ENCODE assay signal across 1 cellular context in the genomic region with DNA sequence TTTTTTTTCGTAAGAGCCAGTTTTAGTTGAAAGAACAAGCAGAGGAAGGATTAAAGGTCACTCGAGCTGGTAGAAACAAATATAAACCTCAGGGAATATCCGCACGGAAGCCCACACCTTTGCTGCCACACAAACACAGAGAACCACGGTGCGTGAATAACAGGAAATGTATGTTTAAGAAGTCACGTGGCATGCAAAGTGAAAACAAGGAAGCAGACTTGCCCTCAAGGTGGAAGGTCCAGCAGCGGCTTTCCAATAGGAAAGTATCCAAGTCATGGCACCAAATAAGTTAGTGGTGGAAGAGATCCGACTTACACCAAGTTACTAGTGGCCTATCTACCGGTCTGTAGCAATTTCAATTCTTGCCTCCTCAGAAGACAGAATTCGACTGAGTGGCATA.
TF ChIP-seq lines count a peak whose summit lies in the region.

No MANE protein-coding gene starts in this region.

TF ChIP-seq in HepG2, 621 proteins besides CTCF, POLR2A, EP300 and RAD21 (continued from another document and continues in another):
- TF ChIP-seq MAFG (CRISPR knock-in tag; IDR thresholded peaks at IDR 0.05) (no peak), JDP2 (CRISPR knock-in tag; IDR thresholded peaks at IDR 0.05; ENCODE audit: borderline replicate concordance) (no peak), ZNF34 (CRISPR knock-in tag; IDR thresholded peaks at IDR 0.05; ENCODE audit: borderline replicate concordance) (no peak), BRD4 (CRISPR knock-in tag; IDR thresholded peaks at IDR 0.05) (no peak), NONO (IDR thresholded peaks at IDR 0.05) (no peak), NONO (CRISPR knock-in tag; conservative IDR thresholded peaks at IDR 0.05) (no peak), ZNF777 (CRISPR knock-in tag; IDR thresholded peaks at IDR 0.05) (no peak), ZMYM4 (CRISPR knock-in tag; IDR thresholded peaks at IDR 0.05) (peak; percentile 55; the same call in 1 of the 2 replicates), ZNF589 (CRISPR knock-in tag; conservative IDR thresholded peaks at IDR 0.05) (no peak), ATRX (CRISPR knock-in tag; IDR thresholded peaks at IDR 0.05; ENCODE audit: borderline replicate concordance) (no peak), U2AF1 (optimal IDR thresholded peaks at IDR 0.05; ENCODE audit: low read depth, low read length) (no peak), ZNF44 (CRISPR knock-in tag; IDR thresholded peaks at IDR 0.05) (no peak), ZBTB3 (CRISPR knock-in tag; IDR thresholded peaks at IDR 0.05; ENCODE audit: borderline replicate concordance, low read depth) (no peak), ARNTL (CRISPR knock-in tag; IDR thresholded peaks at IDR 0.05) (peak; percentile 66; the same call in 1 of the 2 replicates), NR2C2 (CRISPR knock-in tag; IDR thresholded peaks at IDR 0.05; ENCODE audit: borderline replicate concordance) (no peak; the same call in 1 of the 2 replicates), HNRNPK (IDR thresholded peaks at IDR 0.05; ENCODE audit: low read depth, low read length, poor library complexity, severe bottlenecking) (no peak), RNF2 (conservative IDR thresholded peaks at IDR 0.05; ENCODE audit: low read depth) (no peak), ZNF780A (CRISPR knock-in tag; IDR thresholded peaks at IDR 0.05) (no peak), CENPX (CRISPR knock-in tag; IDR thresholded peaks at IDR 0.05) (no peak), ZNF616 (CRISPR knock-in tag; IDR thresholded peaks at IDR 0.05; ENCODE audit: low read depth) (no peak), ZC3H4 (CRISPR knock-in tag; IDR thresholded peaks at IDR 0.05; ENCODE audit: borderline replicate concordance) (no peak), SRY (CRISPR knock-in tag; IDR thresholded peaks at IDR 0.05) (no peak), HNRNPL (IDR thresholded peaks at IDR 0.05; ENCODE audit: low read depth, low read length) (no peak), ZNF572 (CRISPR knock-in tag; IDR thresholded peaks at IDR 0.05) (no peak), NR2F2 (IDR thresholded peaks at IDR 0.05; ENCODE audit: borderline replicate concordance, low read depth) (no peak), CREM (IDR thresholded peaks at IDR 0.05) (no peak), CREM (CRISPR knock-in tag; IDR thresholded peaks at IDR 0.05) (no peak), KLF15 (CRISPR knock-in tag; IDR thresholded peaks at IDR 0.05; ENCODE audit: borderline replicate concordance) (no peak), ZNF232 (CRISPR knock-in tag; IDR thresholded peaks at IDR 0.05; ENCODE audit: borderline replicate concordance) (no peak), ZSCAN31 (CRISPR knock-in tag; IDR thresholded peaks at IDR 0.05; ENCODE audit: low read depth) (no peak), ZNF644 (CRISPR knock-in tag; IDR thresholded peaks at IDR 0.05; ENCODE audit: low read depth) (0 out of 2 replicates have a peak, but pooled peaks have one; percentile 45), HOXA3 (CRISPR knock-in tag; IDR thresholded peaks at IDR 0.05) (no peak), EHMT2 (IDR thresholded peaks at IDR 0.05; ENCODE audit: borderline replicate concordance, low read depth, low read length) (0 out of 2 replicates have a peak, but pooled peaks have one; percentile 57), PAF1 (CRISPR knock-in tag; IDR thresholded peaks at IDR 0.05) (no peak), ZNF17 (CRISPR knock-in tag; IDR thresholded peaks at IDR 0.05) (no peak), JUNB (CRISPR knock-in tag; IDR thresholded peaks at IDR 0.05; ENCODE audit: borderline replicate concordance) (no peak), SIN3B (IDR thresholded peaks at IDR 0.05; ENCODE audit: low read length) (no peak), AHR (CRISPR knock-in tag; IDR thresholded peaks at IDR 0.05) (no peak)
- TF ChIP-seq, protein P1, sequence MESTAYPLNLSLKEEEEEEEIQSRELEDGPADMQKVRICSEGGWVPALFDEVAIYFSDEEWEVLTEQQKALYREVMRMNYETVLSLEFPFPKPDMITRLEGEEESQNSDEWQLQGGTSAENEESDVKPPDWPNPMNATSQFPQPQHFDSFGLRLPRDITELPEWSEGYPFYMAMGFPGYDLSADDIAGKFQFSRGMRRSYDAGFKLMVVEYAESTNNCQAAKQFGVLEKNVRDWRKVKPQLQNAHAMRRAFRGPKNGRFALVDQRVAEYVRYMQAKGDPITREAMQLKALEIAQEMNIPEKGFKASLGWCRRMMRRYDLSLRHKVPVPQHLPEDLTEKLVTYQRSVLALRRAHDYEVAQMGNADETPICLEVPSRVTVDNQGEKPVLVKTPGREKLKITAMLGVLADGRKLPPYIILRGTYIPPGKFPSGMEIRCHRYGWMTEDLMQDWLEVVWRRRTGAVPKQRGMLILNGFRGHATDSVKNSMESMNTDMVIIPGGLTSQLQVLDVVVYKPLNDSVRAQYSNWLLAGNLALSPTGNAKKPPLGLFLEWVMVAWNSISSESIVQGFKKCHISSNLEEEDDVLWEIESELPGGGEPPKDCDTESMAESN (CRISPR knock-in tag; conservative IDR thresholded peaks at IDR 0.05) = 0 out of 2 replicates have a peak, but pooled peaks have one; percentile 45
- TF ChIP-seq, protein P2, sequence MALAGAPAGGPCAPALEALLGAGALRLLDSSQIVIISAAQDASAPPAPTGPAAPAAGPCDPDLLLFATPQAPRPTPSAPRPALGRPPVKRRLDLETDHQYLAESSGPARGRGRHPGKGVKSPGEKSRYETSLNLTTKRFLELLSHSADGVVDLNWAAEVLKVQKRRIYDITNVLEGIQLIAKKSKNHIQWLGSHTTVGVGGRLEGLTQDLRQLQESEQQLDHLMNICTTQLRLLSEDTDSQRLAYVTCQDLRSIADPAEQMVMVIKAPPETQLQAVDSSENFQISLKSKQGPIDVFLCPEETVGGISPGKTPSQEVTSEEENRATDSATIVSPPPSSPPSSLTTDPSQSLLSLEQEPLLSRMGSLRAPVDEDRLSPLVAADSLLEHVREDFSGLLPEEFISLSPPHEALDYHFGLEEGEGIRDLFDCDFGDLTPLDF (CRISPR knock-in tag; IDR thresholded peaks at IDR 0.05) = no peak
- TF ChIP-seq, protein P3, sequence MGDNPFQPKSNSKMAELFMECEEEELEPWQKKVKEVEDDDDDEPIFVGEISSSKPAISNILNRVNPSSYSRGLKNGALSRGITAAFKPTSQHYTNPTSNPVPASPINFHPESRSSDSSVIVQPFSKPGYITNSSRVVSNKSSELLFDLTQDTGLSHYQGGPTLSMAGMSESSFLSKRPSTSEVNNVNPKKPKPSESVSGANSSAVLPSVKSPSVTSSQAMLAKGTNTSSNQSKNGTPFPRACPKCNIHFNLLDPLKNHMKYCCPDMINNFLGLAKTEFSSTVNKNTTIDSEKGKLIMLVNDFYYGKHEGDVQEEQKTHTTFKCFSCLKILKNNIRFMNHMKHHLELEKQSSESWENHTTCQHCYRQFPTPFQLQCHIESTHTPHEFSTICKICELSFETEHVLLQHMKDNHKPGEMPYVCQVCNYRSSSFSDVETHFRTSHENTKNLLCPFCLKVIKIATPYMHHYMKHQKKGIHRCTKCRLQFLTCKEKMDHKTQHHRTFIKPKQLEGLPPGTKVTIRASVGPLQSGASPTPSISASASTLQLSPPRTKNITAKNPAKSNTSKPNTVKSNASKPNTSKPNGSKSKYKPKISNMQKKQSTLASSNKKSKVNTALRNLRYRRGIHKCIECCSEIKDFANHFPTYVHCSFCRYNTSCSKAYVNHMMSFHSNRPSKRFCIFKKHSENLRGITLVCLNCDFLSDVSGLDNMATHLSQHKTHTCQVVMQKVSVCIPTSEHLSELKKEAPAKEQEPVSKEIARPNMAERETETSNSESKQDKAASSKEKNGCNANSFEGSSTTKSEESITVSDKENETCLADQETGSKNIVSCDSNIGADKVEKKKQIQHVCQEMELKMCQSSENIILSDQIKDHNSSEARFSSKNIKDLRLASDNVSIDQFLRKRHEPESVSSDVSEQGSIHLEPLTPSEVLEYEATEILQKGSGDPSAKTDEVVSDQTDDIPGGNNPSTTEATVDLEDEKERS (CRISPR knock-in tag; IDR thresholded peaks at IDR 0.05) = no peak
- TF ChIP-seq, protein P4, sequence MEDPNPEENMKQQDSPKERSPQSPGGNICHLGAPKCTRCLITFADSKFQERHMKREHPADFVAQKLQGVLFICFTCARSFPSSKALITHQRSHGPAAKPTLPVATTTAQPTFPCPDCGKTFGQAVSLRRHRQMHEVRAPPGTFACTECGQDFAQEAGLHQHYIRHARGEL (CRISPR knock-in tag; IDR thresholded peaks at IDR 0.05) = no peak
- TF ChIP-seq, protein P5, sequence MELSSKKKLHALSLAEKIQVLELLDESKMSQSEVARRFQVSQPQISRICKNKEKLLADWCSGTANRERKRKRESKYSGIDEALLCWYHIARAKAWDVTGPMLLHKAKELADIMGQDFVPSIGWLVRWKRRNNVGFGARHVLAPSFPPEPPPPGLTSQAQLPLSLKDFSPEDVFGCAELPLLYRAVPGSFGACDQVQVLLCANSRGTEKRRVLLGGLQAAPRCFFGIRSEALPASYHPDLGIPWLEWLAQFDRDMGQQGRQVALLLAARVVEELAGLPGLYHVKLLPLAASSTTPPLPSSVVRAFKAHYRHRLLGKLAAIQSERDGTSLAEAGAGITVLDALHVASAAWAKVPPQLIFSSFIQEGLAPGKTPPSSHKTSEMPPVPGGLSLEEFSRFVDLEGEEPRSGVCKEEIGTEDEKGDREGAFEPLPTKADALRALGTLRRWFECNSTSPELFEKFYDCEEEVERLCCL (CRISPR knock-in tag; IDR thresholded peaks at IDR 0.05; ENCODE audit: borderline replicate concordance) = no peak
- TF ChIP-seq, protein P6, sequence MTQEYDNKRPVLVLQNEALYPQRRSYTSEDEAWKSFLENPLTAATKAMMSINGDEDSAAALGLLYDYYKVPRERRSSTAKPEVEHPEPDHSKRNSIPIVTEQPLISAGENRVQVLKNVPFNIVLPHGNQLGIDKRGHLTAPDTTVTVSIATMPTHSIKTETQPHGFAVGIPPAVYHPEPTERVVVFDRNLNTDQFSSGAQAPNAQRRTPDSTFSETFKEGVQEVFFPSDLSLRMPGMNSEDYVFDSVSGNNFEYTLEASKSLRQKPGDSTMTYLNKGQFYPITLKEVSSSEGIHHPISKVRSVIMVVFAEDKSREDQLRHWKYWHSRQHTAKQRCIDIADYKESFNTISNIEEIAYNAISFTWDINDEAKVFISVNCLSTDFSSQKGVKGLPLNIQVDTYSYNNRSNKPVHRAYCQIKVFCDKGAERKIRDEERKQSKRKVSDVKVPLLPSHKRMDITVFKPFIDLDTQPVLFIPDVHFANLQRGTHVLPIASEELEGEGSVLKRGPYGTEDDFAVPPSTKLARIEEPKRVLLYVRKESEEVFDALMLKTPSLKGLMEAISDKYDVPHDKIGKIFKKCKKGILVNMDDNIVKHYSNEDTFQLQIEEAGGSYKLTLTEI (CRISPR knock-in tag; conservative IDR thresholded peaks at IDR 0.05) = no peak
- TF ChIP-seq, protein P7, sequence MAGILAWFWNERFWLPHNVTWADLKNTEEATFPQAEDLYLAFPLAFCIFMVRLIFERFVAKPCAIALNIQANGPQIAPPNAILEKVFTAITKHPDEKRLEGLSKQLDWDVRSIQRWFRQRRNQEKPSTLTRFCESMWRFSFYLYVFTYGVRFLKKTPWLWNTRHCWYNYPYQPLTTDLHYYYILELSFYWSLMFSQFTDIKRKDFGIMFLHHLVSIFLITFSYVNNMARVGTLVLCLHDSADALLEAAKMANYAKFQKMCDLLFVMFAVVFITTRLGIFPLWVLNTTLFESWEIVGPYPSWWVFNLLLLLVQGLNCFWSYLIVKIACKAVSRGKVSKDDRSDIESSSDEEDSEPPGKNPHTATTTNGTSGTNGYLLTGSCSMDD (CRISPR knock-in tag; IDR thresholded peaks at IDR 0.05) = no peak
- TF ChIP-seq, protein P8, sequence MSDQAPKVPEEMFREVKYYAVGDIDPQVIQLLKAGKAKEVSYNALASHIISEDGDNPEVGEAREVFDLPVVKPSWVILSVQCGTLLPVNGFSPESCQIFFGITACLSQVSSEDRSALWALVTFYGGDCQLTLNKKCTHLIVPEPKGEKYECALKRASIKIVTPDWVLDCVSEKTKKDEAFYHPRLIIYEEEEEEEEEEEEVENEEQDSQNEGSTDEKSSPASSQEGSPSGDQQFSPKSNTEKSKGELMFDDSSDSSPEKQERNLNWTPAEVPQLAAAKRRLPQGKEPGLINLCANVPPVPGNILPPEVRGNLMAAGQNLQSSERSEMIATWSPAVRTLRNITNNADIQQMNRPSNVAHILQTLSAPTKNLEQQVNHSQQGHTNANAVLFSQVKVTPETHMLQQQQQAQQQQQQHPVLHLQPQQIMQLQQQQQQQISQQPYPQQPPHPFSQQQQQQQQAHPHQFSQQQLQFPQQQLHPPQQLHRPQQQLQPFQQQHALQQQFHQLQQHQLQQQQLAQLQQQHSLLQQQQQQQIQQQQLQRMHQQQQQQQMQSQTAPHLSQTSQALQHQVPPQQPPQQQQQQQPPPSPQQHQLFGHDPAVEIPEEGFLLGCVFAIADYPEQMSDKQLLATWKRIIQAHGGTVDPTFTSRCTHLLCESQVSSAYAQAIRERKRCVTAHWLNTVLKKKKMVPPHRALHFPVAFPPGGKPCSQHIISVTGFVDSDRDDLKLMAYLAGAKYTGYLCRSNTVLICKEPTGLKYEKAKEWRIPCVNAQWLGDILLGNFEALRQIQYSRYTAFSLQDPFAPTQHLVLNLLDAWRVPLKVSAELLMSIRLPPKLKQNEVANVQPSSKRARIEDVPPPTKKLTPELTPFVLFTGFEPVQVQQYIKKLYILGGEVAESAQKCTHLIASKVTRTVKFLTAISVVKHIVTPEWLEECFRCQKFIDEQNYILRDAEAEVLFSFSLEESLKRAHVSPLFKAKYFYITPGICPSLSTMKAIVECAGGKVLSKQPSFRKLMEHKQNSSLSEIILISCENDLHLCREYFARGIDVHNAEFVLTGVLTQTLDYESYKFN (CRISPR knock-in tag; conservative IDR thresholded peaks at IDR 0.05) = peak; percentile 44
- TF ChIP-seq, protein P9, sequence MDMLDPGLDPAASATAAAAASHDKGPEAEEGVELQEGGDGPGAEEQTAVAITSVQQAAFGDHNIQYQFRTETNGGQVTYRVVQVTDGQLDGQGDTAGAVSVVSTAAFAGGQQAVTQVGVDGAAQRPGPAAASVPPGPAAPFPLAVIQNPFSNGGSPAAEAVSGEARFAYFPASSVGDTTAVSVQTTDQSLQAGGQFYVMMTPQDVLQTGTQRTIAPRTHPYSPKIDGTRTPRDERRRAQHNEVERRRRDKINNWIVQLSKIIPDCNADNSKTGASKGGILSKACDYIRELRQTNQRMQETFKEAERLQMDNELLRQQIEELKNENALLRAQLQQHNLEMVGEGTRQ (IDR thresholded peaks at IDR 0.05; ENCODE audit: low read depth, low read length) = peak; percentile 45
- TF ChIP-seq, protein P9 (CRISPR knock-in tag; IDR thresholded peaks at IDR 0.05; ENCODE audit: borderline replicate concordance) = peak; percentile 79; the same call in 1 of the 2 replicates
